In genomic region chr19:39514840-39515550, GRCh38 we compare ENCODE assay signal across 8 cellular contexts. TPM values are rescaled to one million over a fixed set of nuclear protein-coding genes. Genes with fewer than 3 reads are reported as not detected.
A peak's percentile ranks its signal among the peaks of the same experiment; 100 is the strongest.
DNase-seq lines count a peak whose midpoint lies in the region; TF ChIP-seq lines count a peak whose summit lies in the region.

SELENOV (plus strand) TSS chr19:39515139; CDS start chr19:39515213, 74 bp downstream.

- peaks cover 5% of the 10 kb centered on the region for H3K27me3 Mint-ChIP-seq in Caco-2 (ENCODE audit: insufficient read depth, unreplicated experiment)

- H3K36me3 ChIP-seq in Caco-2 (ENCODE audit: control insufficient read depth, insufficient read depth, low read length) (no peaks in the 10 kb centered on the region), ovary (no peaks in the 10 kb centered on the region)

- CTCF ChIA-PET in Caco-2 (lab: Charles Lee) = no interaction called here

- POLR2A ChIA-PET in Caco-2 (lab: Charles Lee) = interaction anchor here (1.0 kb wide), 1 partner anchor 124 kb away, joined by 4 read pairs; the partner anchor contains the start of genes MED29 and PAF1

- peak; percentile 59 to 62 for DNase-seq in Caco-2
- peak; percentile 26 for DNase-seq in NCI-H524 treated with DMSO at 0.1 percent for 48 hours (lab: John Stamatoyannopoulos, UW)
- DNase-seq in effector CD8-positive, alpha-beta T cell (lab: John Stamatoyannopoulos, UW) = peak; percentile 14
- peak in 3 of 5 donors; percentile 20 to 47 (median 44) for DNase-seq in ovary
- no peak for DNase-seq in DMS153 (lab: John Stamatoyannopoulos, UW)
- DNase-seq in LoVo (ENCODE audit: low spot score) = no peak
- DNase-seq in H4 (ENCODE audit: low spot score) = no peak
- DNase-seq in Kasumi-1 (lab: John Stamatoyannopoulos, UW) = no peak

- BruUV-seq in Caco-2 (replicated peaks; lab: Mats Ljungman, UMichigan) = no TSS peak

- H3K4me3 ChIP-seq in Caco-2 (ENCODE audit: low read depth, low read length) = peak within 1 kb of the TSS; percentile 47
- peak within 1 kb of the TSS; percentile 12 for H3K4me3 ChIP-seq in ovary

- H3K36me3 Mint-ChIP-seq in Caco-2 (ENCODE audit: insufficient read depth, unreplicated experiment) = no peaks in the 10 kb centered on the region

- H3K4me1 ChIP-seq in Caco-2 = no peaks in the 10 kb centered on the region
- peaks cover 5% of the 10 kb centered on the region for H3K4me1 ChIP-seq in ovary (ENCODE audit: insufficient read depth)

- TF ChIP-seq EP300 in ovary (IDR thresholded peaks at IDR 0.05) = no peak

- no peaks in the 10 kb centered on the region for H3K4me1 Mint-ChIP-seq in Caco-2 (ENCODE audit: low read depth, unreplicated experiment)

- intact Hi-C loops in Caco-2 (cut with micrococcal nuclease; ENCODE audit: unreplicated experiment) = no loop called here
- intact Hi-C loops in ovary (cut with DNase I) = no loop called here

- 1% methylated on average over 38 to 56 of the region's 56 CpGs for WGBS in ovary, 3 donors

- H3K9me3 ChIP-seq in Caco-2 (no peaks in the 10 kb centered on the region), ovary (no peaks in the 10 kb centered on the region)

- peak within 1 kb of the TSS; percentile 40 for H3K27ac Mint-ChIP-seq in Caco-2 (ENCODE audit: unreplicated experiment)

- H3K4me3 Mint-ChIP-seq in Caco-2 (ENCODE audit: unreplicated experiment) = peak within 1 kb of the TSS; percentile 61

- no peak for TF ChIP-seq POLR2A in ovary (IDR thresholded peaks at IDR 0.05)

- H3K27me3 ChIP-seq in Caco-2 (replicated peaks; ENCODE audit: control insufficient read depth, insufficient read depth, low read length) (no peaks in the 10 kb centered on the region), ovary (no peaks in the 10 kb centered on the region)

- no peaks in the 10 kb centered on the region for H3K9me3 Mint-ChIP-seq in Caco-2 (ENCODE audit: unreplicated experiment)

- H3K27ac ChIP-seq in ovary = no peak within 1 kb of the TSS

- TF ChIP-seq CTCF in Caco-2 (IDR thresholded peaks at IDR 0.05; ENCODE audit: insufficient read depth in 1 of 2, low read depth in 1 of 2, low read length in 1 of 2, severe bottlenecking in 1 of 2, unreplicated experiment in 1 of 2) (peak in 1 of 2 experiments; percentile 53), ovary (IDR thresholded peaks at IDR 0.05) (no peak)

RNA-seq across cellular contexts. Expression of gene SELENOV, which starts in this region (rescaled TPM):
- total RNA-seq in Caco-2 (2022) (0.46 and 1.6 TPM in 2 replicates), ovary (under 1 TPM in 1 of 7 donors, not detected in 6; 0.27 TPM)
- polyA plus RNA-seq in ovary = under 1 TPM in 1 of 2 donors, not detected in 1; 0.39 TPM
- total RNA-seq in H4 (2014; rRNA removed; shearing (Covaris generic)) = not detected in 2 replicates

Comparison
In these comparisons a context has a peak if more than half of its experiments do, and no peak if none do; other contexts are left out.
1. Peak in DNase-seq and H3K4me3 ChIP-seq in ovary; RNA of the gene not detected or under 1 TPM.
2. DNase-seq: peak in Caco-2 (2 of 2), NCI-H524 treated with DMSO at 0.1 percent for 48 hours (single experiment) and effector CD8-positive, alpha-beta T cell (single experiment); none in DMS153 (single experiment), LoVo (single experiment), H4 (single experiment) and Kasumi-1 (0 of 2).